Comparison of ENCODE assay signal across 25 cellular contexts in the genomic region with DNA sequence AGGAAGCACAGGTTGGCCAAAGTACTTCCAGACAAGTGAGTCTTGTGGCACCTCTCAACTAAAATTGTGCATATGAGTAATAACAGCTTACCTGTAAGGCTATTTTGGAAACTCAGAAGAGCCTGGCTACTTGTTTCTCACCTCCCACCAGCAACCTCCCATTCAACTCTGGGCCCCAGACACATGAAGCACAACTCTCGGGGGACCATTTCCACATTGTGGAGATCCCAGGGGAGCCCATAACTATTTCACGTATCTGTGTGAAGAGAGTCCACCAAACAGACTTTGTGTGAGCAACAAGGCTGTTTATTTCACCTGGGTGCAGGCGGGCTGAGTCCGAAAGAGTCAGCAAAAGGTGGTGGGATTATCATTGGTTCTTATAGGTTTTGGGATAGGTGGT.
"Had no signal": no experiment of that assay in that cellular context is flagged by ENCODE, and none has a peak within 500 bp of the region (broad histone marks: within the 10 kb centered on the region; RNA-seq: fewer than 3 reads in every experiment).

No MANE protein-coding gene starts in this region.

- H3K27ac ChIP-seq: neural progenitor cell, ovary, parathyroid adenoma, psoas muscle, right lobe of liver, sigmoid colon, stomach, thoracic aorta, thyroid gland, tibial nerve, upper lobe of left lung had no signal

- H3K9ac ChIP-seq: neural progenitor cell, parathyroid adenoma had no signal

- H3K27me3 ChIP-seq: neural progenitor cell, ovary, right lobe of liver, sigmoid colon, stomach, thyroid gland, tibial nerve, upper lobe of left lung had no signal

- FAIRE-seq: small intestine, urothelium cell line had no signal

- H3K4me3 ChIP-seq: neural progenitor cell, ovary, psoas muscle, right lobe of liver, sigmoid colon, stomach, thoracic aorta, thyroid gland, tibial nerve, upper lobe of left lung had no signal

- H3K4me1 ChIP-seq: neural progenitor cell, parathyroid adenoma, psoas muscle, thyroid gland had no signal

- ATAC-seq: natural killer cell; psoas muscle; right cardiac atrium; right lobe of liver; stimulated activated effector memory CD8-positive, alpha-beta T cell treated with anti-CD3 and anti-CD28 coated beads, Interleukin-12 subunit alpha, Interleukin-12 subunit beta, amount 100 ng/mL, for 72 hours had no signal

- H3K4me2 ChIP-seq: neural progenitor cell had no signal

- H3K36me3 ChIP-seq: ovary had no signal

- H2AFZ ChIP-seq: neural progenitor cell, parathyroid adenoma had no signal

- DNase-seq: natural killer cell; occipital lobe; ovary; posterior cingulate gyrus; psoas muscle; right cardiac atrium; right lobe of liver; sigmoid colon; small intestine; stimulated activated CD4-positive, alpha-beta T cell treated with anti-CD3 and anti-CD28 coated beads, Interleukin-15, amount 100 ng/mL, for 24 hours; stimulated activated CD4-positive, alpha-beta T cell treated with anti-CD3 and anti-CD28 coated beads, Interleukin-2, amount 100 ng/mL, for 24 hours; stimulated activated CD4-positive, alpha-beta T cell treated with anti-CD3 and anti-CD28 coated beads, Interleukin-2, amount 100 ng/mL, for 48 hours; stimulated activated CD4-positive, alpha-beta T cell treated with anti-CD3 and anti-CD28 coated beads, Interleukin-4, amount 100 ng/mL, for 24 hours; stimulated activated naive B cell treated with anti-CD40 and anti-IgM and Interleukin-4, amounts not matched to agents 10 μg/mL and 1 μg/mL and 100 μg/mL, for 72 hours; stimulated activated naive CD4-positive, alpha-beta T cell treated with Interleukin-2 at 50 U/mL for 16 hours; stomach; thyroid gland; trophoblast cell; upper lobe of left lung had no signal

- H3K9me3 ChIP-seq: ovary, psoas muscle, right lobe of liver, sigmoid colon, stomach, thoracic aorta, thyroid gland, tibial nerve, upper lobe of left lung had no signal
